22 cellular contexts compared by ENCODE assay signal in the genomic region with DNA sequence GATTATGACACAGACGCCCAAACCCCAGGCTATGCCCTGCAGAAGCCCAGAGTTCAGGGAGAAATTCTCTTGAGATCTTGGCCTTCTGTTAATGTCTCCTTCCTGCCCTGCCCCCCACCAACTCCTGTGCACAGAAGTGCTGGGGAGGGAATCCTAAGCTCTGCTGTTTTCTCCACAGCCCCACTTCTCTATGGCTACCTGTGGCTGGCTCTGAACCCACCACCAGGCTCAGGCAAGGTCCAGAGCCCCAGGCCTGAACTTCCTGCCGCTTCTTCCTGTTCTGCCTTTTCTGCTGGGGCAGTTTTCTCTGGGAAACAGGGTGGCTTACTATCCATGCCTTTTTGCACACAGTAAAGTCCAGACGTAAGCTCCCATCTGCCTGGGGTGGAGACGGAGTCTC.
"Had no signal": no experiment of that assay in that cellular context is flagged by ENCODE, and none has a peak within 500 bp of the region (broad histone marks: within the 10 kb centered on the region; RNA-seq: fewer than 3 reads in every experiment).

No MANE protein-coding gene starts in this region.

- H3K4me3 Mint-ChIP-seq: IgD-negative memory B cell had no signal

- H3K27ac Mint-ChIP-seq: IgD-negative memory B cell had no signal

- H3K36me3 ChIP-seq: SJCRH30 had no signal

- H3K9me3 Mint-ChIP-seq: IgD-negative memory B cell had no signal

- H3K4me3 ChIP-seq: K562, SJCRH30 had no signal

- H3K27ac ChIP-seq: HL-60, KMS-11, SJCRH30 had no signal

- DNase-seq: Kasumi-1, MM.1S, NCI-H1092 treated with DMSO at 0.1 percent for 48 hours, NCI-H1436, NCI-H187, NCI-H2029, NCI-H2081 treated with DMSO at 0.1 percent for 48 hours, NCI-H2171, NCI-H226, NCI-H446, NCI-H510A, NCI-H524 treated with DMSO at 0.1 percent for 48 hours, NCI-H69, NCI-H774, RPMI8226, SHP77 treated with DMSO at 0.1 percent for 48 hours, SJCRH30 had no signal

- ATAC-seq: K562, SK-N-SH treated with all-trans-retinoic acid at 6 μM for 48 hours had no signal

- H3K27me3 ChIP-seq: SJCRH30 had no signal

- H3K9me3 ChIP-seq: SJCRH30 had no signal
